ENCODE assay signal across 15 cellular contexts in genomic region chr14:83462759-83463158, GRCh38.
"Had no signal": no experiment of that assay in that cellular context is flagged by ENCODE, and none has a peak within 500 bp of the region (broad histone marks: within the 10 kb centered on the region; RNA-seq: fewer than 3 reads in every experiment).

No MANE protein-coding gene starts in this region.

- H3K9me3 ChIP-seq: MG63, SJSA1 had no signal

- H3K4me1 ChIP-seq: Peyer's patch had no signal

- H3K9ac ChIP-seq: KMS-11 had no signal

- H3K4me3 ChIP-seq: MG63, Peyer's patch, SJSA1, SK-N-MC had no signal

- ATAC-seq: PC-3 had no signal

- H3K27ac ChIP-seq: KMS-11, Peyer's patch, SJSA1, SK-N-MC had no signal

- H3K36me3 ChIP-seq: MG63, Peyer's patch, SJSA1 had no signal

- H3K27me3 ChIP-seq: MG63, Peyer's patch, SJSA1 had no signal

- H3K4me2 ChIP-seq: KMS-11 had no signal

- DNase-seq: NCI-H1048, NCI-H1417 treated with DMSO at 0.1 percent for 48 hours, NCI-H187 treated with DMSO at 0.1 percent for 48 hours, NCI-H2029, NCI-H2227 treated with DMSO at 0.1 percent for 48 hours, NCI-H774, Peyer's patch, Right ventricle myocardium superior, SHP77 treated with DMSO at 0.1 percent for 48 hours, T-helper 1 cell had no signal
